ENCODE assay signal across 10 cellular contexts in genomic region chr12:68620528-68620927, GRCh38. TPM values are rescaled to one million over a fixed set of nuclear protein-coding genes. Genes with fewer than 3 reads are reported as not detected.
DNase-seq lines count a peak whose midpoint lies in the region; ATAC-seq, FAIRE-seq and TF ChIP-seq lines count a peak whose summit lies in the region.
"Had no signal": no experiment of that assay in that cellular context is flagged by ENCODE, and none has a peak within 500 bp of the region (broad histone marks: within the 10 kb centered on the region; RNA-seq: fewer than 3 reads in every experiment).

No MANE protein-coding gene starts in this region.

- H3K79me2 ChIP-seq in K562 (ENCODE audit: control insufficient read depth, insufficient read depth, low read length) (peaks cover 100% of the 10 kb centered on the region), osteoblast (ENCODE audit: insufficient read depth, low read length) (peaks cover 97% of the 10 kb centered on the region)

- no peak overlapping the region for H3K9ac ChIP-seq in HUES64 (ENCODE audit: low read depth, low read length)
- peak overlapping the region in 1 of 2 experiments; percentile 60; a peak in 1 of 4 replicates for H3K9ac ChIP-seq in K562 (ENCODE audit: insufficient read depth in 1 of 2, low read depth in 2 of 2, low read length in 2 of 2)

- no peaks in the 10 kb centered on the region for H3K9me1 ChIP-seq in K562 (ENCODE audit: control insufficient read depth, insufficient read depth, low read length)

- CTCF ChIA-PET in K562 (lab: Yijun Ruan, JAX; ENCODE audit: low intra/inter-chr PET ratio) = no interaction called here

- intact Hi-C loops in K562 (cut with micrococcal nuclease) (no loop called here), head of caudate nucleus (cut with DNase I) (no loop called here)

- H3K36me3 ChIP-seq in HUES64 (ENCODE audit: insufficient read depth, low read length) (peaks cover 11% of the 10 kb centered on the region), K562 (ENCODE audit: control insufficient read depth, insufficient read depth, low read length) (peaks cover 34% of the 10 kb centered on the region), osteoblast (ENCODE audit: insufficient read depth, low read length) (peaks cover 9% of the 10 kb centered on the region)
- H3K36me3 ChIP-seq in effector memory CD4-positive, alpha-beta T cell (ENCODE audit: control insufficient read depth, insufficient read depth, low read length) = peaks cover 4% of the 10 kb centered on the region

- no peaks in the 10 kb centered on the region for H3K27me3 ChIP-seq in HUES64 (ENCODE audit: insufficient read depth, low read length)
- H3K27me3 ChIP-seq in K562 (ENCODE audit: control insufficient read depth in 2 of 2, insufficient read depth in 2 of 2, low read length in 2 of 2) = no peaks in the 10 kb centered on the region
- no peaks in the 10 kb centered on the region for H3K27me3 ChIP-seq in osteoblast (ENCODE audit: insufficient read depth, low read length)
- H3K27me3 ChIP-seq in effector memory CD4-positive, alpha-beta T cell (replicated peaks; ENCODE audit: control insufficient read depth, insufficient read depth, low read length, poor library complexity, severe bottlenecking) = no peaks in the 10 kb centered on the region

- H4K20me1 ChIP-seq in K562 (replicated peaks; ENCODE audit: control insufficient read depth, insufficient read depth, low read length) (peaks cover 17% of the 10 kb centered on the region), osteoblast (ENCODE audit: insufficient read depth, low read length) (peaks cover 68% of the 10 kb centered on the region)

- DNase-seq in NCI-H82 (lab: John Stamatoyannopoulos, UW) = peak; percentile 63
- DNase-seq in NCI-H82 treated with DMSO at 0.1 percent for 48 hours (lab: John Stamatoyannopoulos, UW; ENCODE audit: unreplicated experiment) = no peak
- DNase-seq in K562 (ENCODE audit: extremely low read depth in 1 of 4, low spot score in 3 of 4) = peak in 1 of 4 experiments; percentile 35
- DNase-seq in osteoblast (ENCODE audit: insufficient read length, low spot score, missing footprints) = no peak
- no peak for DNase-seq in effector memory CD4-positive, alpha-beta T cell
- DNase-seq in OCI-M1 (lab: John Stamatoyannopoulos, UW) = no peak
- DNase-seq in head of caudate nucleus = no peak
- DNase-seq: 8988T; central memory CD4-positive, alpha-beta T cell had no signal

- peaks cover 32% of the 10 kb centered on the region for H3K4me1 ChIP-seq in HUES64 (ENCODE audit: insufficient read depth, low read length)
- peaks cover 10 to 22% of the 10 kb centered on the region in 2 experiments; a peak in 4 of 5 replicates for H3K4me1 ChIP-seq in K562 (replicated peaks in 1 of 2; ENCODE audit: control insufficient read depth in 2 of 2, insufficient read depth in 2 of 2, low read length in 2 of 2)
- H3K4me1 ChIP-seq in osteoblast (ENCODE audit: insufficient read depth, low read length) = peaks cover 74% of the 10 kb centered on the region
- peaks cover 26% of the 10 kb centered on the region for H3K4me1 ChIP-seq in effector memory CD4-positive, alpha-beta T cell (ENCODE audit: control insufficient read depth, insufficient read depth, low read length, poor library complexity, severe bottlenecking)

- ATAC-seq in K562 = peak; percentile 76

- TF ChIP-seq RAD21 in K562 (CRISPR knock-in tag; conservative IDR thresholded peaks at IDR 0.05 in 1 of 2, IDR thresholded peaks at IDR 0.05 in 1 of 2) = no peak

- POLR2A ChIA-PET in K562 (lab: Yijun Ruan, JAX) = interaction anchor here (2.0 kb wide), 1 partner anchor 8 kb away, joined by 5 read pairs; no protein-coding TSS in a partner anchor

- H3K27ac ChIP-seq in HUES64 (ENCODE audit: low read depth, low read length) = 0 out of 2 replicates have a peak overlapping the region, but pooled peaks have one; percentile 3
- peak overlapping the region; percentile 15; the same call in 1 of the 3 replicates for H3K27ac ChIP-seq in K562 (ENCODE audit: extremely low read depth, low read depth, low read length)
- peak overlapping the region; percentile 11 for H3K27ac ChIP-seq in osteoblast (ENCODE audit: low read depth, low read length)
- no peak overlapping the region for H3K27ac ChIP-seq in effector memory CD4-positive, alpha-beta T cell (ENCODE audit: insufficient read depth, low read length, poor library complexity, severe bottlenecking)

- H3K4me3 ChIP-seq in HUES64 (ENCODE audit: low read length) (no peak overlapping the region), K562 (no peak overlapping the region), osteoblast (ENCODE audit: insufficient read depth, low read length) (no peak overlapping the region)
- no peak overlapping the region for H3K4me3 ChIP-seq in effector memory CD4-positive, alpha-beta T cell (ENCODE audit: insufficient read depth, low read depth, low read length, poor library complexity, severe bottlenecking)

- peak overlapping the region; percentile 48 for H3K4me2 ChIP-seq in K562 (ENCODE audit: insufficient read depth, low read length)
- H3K4me2 ChIP-seq in osteoblast (ENCODE audit: insufficient read depth, low read length) = no peak overlapping the region

- H2AFZ ChIP-seq in K562 (ENCODE audit: low read depth, low read length) (no peak overlapping the region), osteoblast (ENCODE audit: low read length) (no peak overlapping the region)

- WGBS in HUES64 = 82% methylated on average over 8 of the region's 8 CpGs
- 5% methylated on average over 8 of the region's 8 CpGs for WGBS in K562 (ENCODE audit: insufficient coverage, low coverage, missing lambda C conversion rate)

- TF ChIP-seq CTCF in K562 (IDR thresholded peaks at IDR 0.05 in 2 of 3, conservative IDR thresholded peaks at IDR 0.05 in 1 of 3; ENCODE audit: insufficient read depth in 2 of 3, low read depth in 1 of 3, low read length in 3 of 3) (no peak), osteoblast (IDR thresholded peaks at IDR 0.05; ENCODE audit: extremely low read depth, low read depth, low read length) (no peak)

- in situ Hi-C loops in K562 (cut with MboI) = no loop called here

- TF ChIP-seq POLR2A in K562 (conservative IDR thresholded peaks at IDR 0.05) = no peak

- FAIRE-seq in K562 (lab: Jason Lieb, UNC) = peak; percentile 57

- no TSS peak for BruUV-seq in K562 (replicated peaks; lab: Mats Ljungman, UMichigan)

- no peak for TF ChIP-seq EP300 in K562 (IDR thresholded peaks at IDR 0.05; ENCODE audit: low read length)

- H3K9me3 ChIP-seq in HUES64 (ENCODE audit: insufficient read depth, low read depth, low read length) = no peaks in the 10 kb centered on the region
- peaks cover 3% of the 10 kb centered on the region; the same call in 1 of the 2 replicates for H3K9me3 ChIP-seq in K562 (replicated peaks; ENCODE audit: control insufficient read depth, insufficient read depth, low read depth, low read length)
- H3K9me3 ChIP-seq in osteoblast (ENCODE audit: low read depth, low read length) = no peaks in the 10 kb centered on the region
- H3K9me3 ChIP-seq in effector memory CD4-positive, alpha-beta T cell (ENCODE audit: control insufficient read depth, low read length) = no peaks in the 10 kb centered on the region

TF ChIP-seq in K562, 482 proteins besides CTCF, POLR2A, EP300 and RAD21:
- TF ChIP-seq ZZZ3 (IDR thresholded peaks at IDR 0.05) = no peak
- TF ChIP-seq PRDM10 (IDR thresholded peaks at IDR 0.05; ENCODE audit: partially characterized antibody) = peak; percentile 18
- no peak for TF ChIP-seq TBP (optimal IDR thresholded peaks at IDR 0.05; ENCODE audit: low read depth, low read length)

RNA-seq across cellular contexts. Expression of gene RAP1B, which starts 9.8 kb away (rescaled TPM):
- 124 TPM for polyA plus RNA-seq in HUES64 (2013, experiment 1 of 2)
- 134 TPM for polyA plus RNA-seq in HUES64 (2013, experiment 2 of 2)
- total RNA-seq in K562 (2011; cell fraction: chromatin; rRNA removed; ENCODE audit: low replicate concordance) = 72.2 and 246 TPM in 2 replicates
- 38.4 and 61.2 TPM in 2 replicates for total RNA-seq in K562 (2011; cell fraction: nucleolus; rRNA removed)
- 122 and 262 TPM in 2 replicates for total RNA-seq in K562 (2011; cell fraction: nucleoplasm; rRNA removed)
- total RNA-seq in K562 (2014; rRNA removed) (133 and 157 TPM in 2 replicates), K562 (2014; rRNA removed; fragmentation: Illumina TruSeq; extraction: Trizol) (169 and 201 TPM in 2 replicates), K562 (2015; rRNA removed; fragmentation: Illumina TruSeq; extraction: Trizol) (168 and 191 TPM in 2 replicates), K562 (2021) (160 and 170 TPM in 2 replicates), osteoblast (231 and 243 TPM in 2 replicates)
- polyA plus RNA-seq in K562 (2011; rRNA removed) (184 and 309 TPM in 2 replicates), K562 (2014; fragmentation: Illumina TruSeq; extraction: Trizol) (263 and 309 TPM in 2 replicates), K562 (2014; fragmentation: Nextera tagmentation; extraction: Ambion mirVana) (100 to 1,000 TPM; 107 to 116 TPM), K562 (2014; rRNA removed) (212 and 213 TPM in 2 replicates)
- 76.5 and 110 TPM in 2 replicates for polyA plus RNA-seq in K562 (2011; cell fraction: cytosol; rRNA removed)
- 47.8 and 69.1 TPM in 2 replicates for polyA plus RNA-seq in K562 (2011; cell fraction: nucleus; rRNA removed)
- polyA plus RNA-seq in K562 (2012) = 168 and 212 TPM in 2 replicates
- polyA minus RNA-seq in K562 (2011; rRNA and poly(A)+ RNA removed) = 175 and 226 TPM in 2 replicates
- 60.5 and 94.7 TPM in 2 replicates for polyA minus RNA-seq in K562 (2011; cell fraction: cytosol; rRNA and poly(A)+ RNA removed)
- 33.7 and 49.9 TPM in 2 replicates for polyA minus RNA-seq in K562 (2011; cell fraction: nucleus; rRNA and poly(A)+ RNA removed)
